ENCODE assay signal across 7 cellular contexts in genomic region chr10:101840102-101840684, GRCh38. TPM values are rescaled to one million over a fixed set of nuclear protein-coding genes. Genes with fewer than 3 reads are reported as not detected.
A peak's percentile ranks its signal among the peaks of the same experiment; 100 is the strongest.
DNase-seq lines count a peak whose midpoint lies in the region; ATAC-seq and TF ChIP-seq lines count a peak whose summit lies in the region.

No MANE protein-coding gene starts in this region.

- TF ChIP-seq CTCF in GM10266 (IDR thresholded peaks at IDR 0.05; ENCODE audit: control insufficient read depth, insufficient read depth, low read depth, missing control alignments) = no peak
- TF ChIP-seq CTCF in colonic mucosa (IDR thresholded peaks at IDR 0.05) = no peak
- no peak for TF ChIP-seq CTCF in nephron (IDR thresholded peaks at IDR 0.05; ENCODE audit: unreplicated experiment in 3 of 3)

- peak overlapping the region; percentile 30 for H3K4me3 ChIP-seq in colonic mucosa

- peak; percentile 56 for DNase-seq in GM10266 (ENCODE audit: extremely low spot score)
- peak; percentile 39 for DNase-seq in NCI-H226
- DNase-seq in colonic mucosa = no peak
- no peak for DNase-seq in RKO (ENCODE audit: low spot score)

- peaks cover 57% of the 10 kb centered on the region for H3K27me3 Mint-ChIP-seq in nephron (ENCODE audit: low read depth)

- H3K36me3 Mint-ChIP-seq in nephron (ENCODE audit: low read depth) = no peaks in the 10 kb centered on the region

- no peak overlapping the region for H3K27ac ChIP-seq in colonic mucosa

- H3K4me3 Mint-ChIP-seq in nephron = peak overlapping the region; percentile 80 to 83 (median 80)

- peaks cover 53% of the 10 kb centered on the region for H3K4me1 Mint-ChIP-seq in nephron

- no peaks in the 10 kb centered on the region for H3K27me3 ChIP-seq in colonic mucosa

- peaks cover 10% of the 10 kb centered on the region for H3K4me1 ChIP-seq in colonic mucosa

- H3K36me3 ChIP-seq in colonic mucosa = no peaks in the 10 kb centered on the region

- H3K9me3 Mint-ChIP-seq in nephron = no peaks in the 10 kb centered on the region

- ATAC-seq in GM21360 (IDR thresholded peaks at IDR 0.05; ENCODE audit: unreplicated experiment) (no peak), HG02763 (IDR thresholded peaks at IDR 0.05; ENCODE audit: unreplicated experiment) (no peak)

- H3K27ac Mint-ChIP-seq in nephron = no peak overlapping the region

- intact Hi-C loops in colonic mucosa (cut with DNase I) = loop anchor here (2.0 kb wide), 2 partner anchors 171 to 233 kb away; no protein-coding TSS in a partner anchor

- H3K9ac ChIP-seq in colonic mucosa (ENCODE audit: low read depth in 2 of 2, low read length in 2 of 2) = no peak overlapping the region

- no peaks in the 10 kb centered on the region for H3K9me3 ChIP-seq in colonic mucosa

RNA-seq across cellular contexts. Expression of gene KCNIP2, which starts 3.4 kb away (rescaled TPM):
- 1 to 10 TPM; 1.5 to 2.8 TPM for total RNA-seq in colonic mucosa

RNA-seq across cellular contexts. Expression of gene OGA, which starts 21.9 kb away (rescaled TPM):
- total RNA-seq in colonic mucosa = 10 to 100 TPM; 70.4 to 77.8 TPM

RNA-seq across cellular contexts. Expression of gene NPM3, which starts 56.9 kb away (rescaled TPM):
- 10 to 100 TPM; 14.6 to 73.6 TPM for total RNA-seq in colonic mucosa

Comparison
In these comparisons a context has a peak if more than half of its experiments do, and no peak if none do; other contexts are left out.
1. DNase-seq: peak in GM10266 (single experiment) and NCI-H226 (single experiment); none in colonic mucosa (single experiment) and RKO (single experiment).